Comparison of ENCODE assay signal across 6 cellular contexts in genomic region chr17:28327031-28327607, GRCh38. TPM values are rescaled to one million over a fixed set of nuclear protein-coding genes. Genes with fewer than 3 reads are reported as not detected.
DNase-seq lines count a peak whose midpoint lies in the region; ATAC-seq, FAIRE-seq and TF ChIP-seq lines count a peak whose summit lies in the region.
"Had no signal": no experiment of that assay in that cellular context is flagged by ENCODE, and none has a peak within 500 bp of the region (broad histone marks: within the 10 kb centered on the region; RNA-seq: fewer than 3 reads in every experiment).

No MANE protein-coding gene starts in this region.

- peaks cover 0 to 15% of the 10 kb centered on the region in 2 donors for H3K36me3 Mint-ChIP-seq in activated T-cell treated with anti-CD3 and anti-CD28 coated beads, Interleukin-2, amount 50 U/mL, for 72 hours (ENCODE audit: insufficient read depth in 2 of 2)

- peak overlapping the region; percentile 23 to 36 for H3K4me3 Mint-ChIP-seq in activated T-cell treated with anti-CD3 and anti-CD28 coated beads, Interleukin-2, amount 50 U/mL, for 72 hours

- DNase-seq in activated T-cell treated with anti-CD3 and anti-CD28 coated beads, Interleukin-2, amount 50 U/mL, for 72 hours = peak; percentile 65 to 67
- DNase-seq in HEK293T (ENCODE audit: extremely low spot score) (no peak), RCC 7860 (ENCODE audit: low spot score) (no peak)

- FAIRE-seq in RCC 7860 (lab: Jason Lieb, UNC) = no peak

- no peaks in the 10 kb centered on the region for H3K9me3 Mint-ChIP-seq in activated T-cell treated with anti-CD3 and anti-CD28 coated beads, Interleukin-2, amount 50 U/mL, for 72 hours

- no peaks in the 10 kb centered on the region for H3K27me3 Mint-ChIP-seq in activated T-cell treated with anti-CD3 and anti-CD28 coated beads, Interleukin-2, amount 50 U/mL, for 72 hours (ENCODE audit: low read depth)
- H3K27me3 Mint-ChIP-seq: progenitor cell of endocrine pancreas had no signal

- ATAC-seq in GM18907 (IDR thresholded peaks at IDR 0.05; ENCODE audit: unreplicated experiment) = peak; percentile 47
- ATAC-seq in activated T-cell treated with anti-CD3 and anti-CD28 coated beads, Interleukin-2, amount 50 U/mL, for 72 hours (replicated peaks in 1 of 2) = peak; percentile 99

- POLR2A ChIA-PET in HEK293T (lab: Yijun Ruan, JAX) = no interaction called here

- peaks cover 31% of the 10 kb centered on the region for H3K4me1 Mint-ChIP-seq in activated T-cell treated with anti-CD3 and anti-CD28 coated beads, Interleukin-2, amount 50 U/mL, for 72 hours (ENCODE audit: low read depth)

- CTCF ChIA-PET in HEK293T (lab: Yijun Ruan, JAX) = no interaction called here

- H3K27ac Mint-ChIP-seq in activated T-cell treated with anti-CD3 and anti-CD28 coated beads, Interleukin-2, amount 50 U/mL, for 72 hours = peak overlapping the region; percentile 57

TF ChIP-seq in HEK293T, 16 proteins besides CTCF, POLR2A, EP300 and RAD21:
- TF ChIP-seq L3MBTL2 (conservative IDR thresholded peaks at IDR 0.05) (no peak), TARDBP (IDR thresholded peaks at IDR 0.05) (no peak), ZNF384 (IDR thresholded peaks at IDR 0.05) (no peak), NFRKB (IDR thresholded peaks at IDR 0.05) (no peak)
TF ChIP-seq in HEK293T: peak in this region for 0.

RNA-seq across cellular contexts. Expression of gene TMEM97, which starts 8.1 kb away (rescaled TPM):
- 10 to 100 TPM; 23.4 to 38.2 TPM for total RNA-seq in activated T-cell treated with anti-CD3 and anti-CD28 coated beads, Interleukin-2, amount 50 U/mL, for 72 hours

RNA-seq across cellular contexts. Expression of gene IFT20, which starts 8.2 kb away (rescaled TPM):
- total RNA-seq in activated T-cell treated with anti-CD3 and anti-CD28 coated beads, Interleukin-2, amount 50 U/mL, for 72 hours = 10 to 100 TPM; 31.1 to 31.7 TPM

RNA-seq across cellular contexts. Expression of gene TNFAIP1, which starts 8.4 kb away (rescaled TPM):
- 10 to 100 TPM; 20.9 to 22.1 TPM for total RNA-seq in activated T-cell treated with anti-CD3 and anti-CD28 coated beads, Interleukin-2, amount 50 U/mL, for 72 hours

RNA-seq across cellular contexts. Expression of gene POLDIP2, which starts 30.2 kb away (rescaled TPM):
- 10 to 100 TPM; 78.2 to 91.2 TPM for total RNA-seq in activated T-cell treated with anti-CD3 and anti-CD28 coated beads, Interleukin-2, amount 50 U/mL, for 72 hours

RNA-seq across cellular contexts. Expression of gene SEBOX, which starts 37.9 kb away (rescaled TPM):
- total RNA-seq in activated T-cell treated with anti-CD3 and anti-CD28 coated beads, Interleukin-2, amount 50 U/mL, for 72 hours = not detected
- total RNA-seq: NCI-H460, progenitor cell of endocrine pancreas had no signal

Comparison
In these comparisons a context has a peak if more than half of its experiments do, and no peak if none do; other contexts are left out.
1. DNase-seq: peak in activated T-cell treated with anti-CD3 and anti-CD28 coated beads, Interleukin-2, amount 50 U/mL, for 72 hours (2 of 2); none in HEK293T (single experiment) and RCC 7860 (single experiment).